Comparison of ENCODE assay signal across 9 cellular contexts in genomic region chr5:112146323-112146848, GRCh38.
A peak's percentile ranks its signal among the peaks of the same experiment; 100 is the strongest.
DNase-seq lines count a peak whose midpoint lies in the region; ATAC-seq and TF ChIP-seq lines count a peak whose summit lies in the region.
"Had no signal": no experiment of that assay in that cellular context is flagged by ENCODE, and none has a peak within 500 bp of the region (broad histone marks: within the 10 kb centered on the region; RNA-seq: fewer than 3 reads in every experiment).

No MANE protein-coding gene starts in this region.

- peaks cover 0 to 10% (median 0%) of the 10 kb centered on the region in 3 donors for H3K4me1 ChIP-seq in gastroesophageal sphincter
- H3K4me1 ChIP-seq in HAP-1, result peaks cover 9% of the 10 kb centered on the region
- no peaks in the 10 kb centered on the region for H3K4me1 ChIP-seq in prostate gland (replicated peaks)

- in situ Hi-C loops in HAP-1 (cut with MboI; ENCODE audit: low sequenced_read_pairs), result loop anchor here (25.0 kb wide), 1 partner anchor 984 kb away; no protein-coding TSS in a partner anchor

- H3K36me3 ChIP-seq in gastroesophageal sphincter (no peaks in the 10 kb centered on the region), HAP-1 (replicated peaks) (no peaks in the 10 kb centered on the region), prostate gland (no peaks in the 10 kb centered on the region)

- H3K4me3 ChIP-seq in gastroesophageal sphincter, result no peak overlapping the region
- H3K4me3 ChIP-seq in HAP-1, result no peak overlapping the region
- no peak overlapping the region for H3K4me3 ChIP-seq in prostate gland

- TF ChIP-seq EP300 in gastroesophageal sphincter (IDR thresholded peaks at IDR 0.05), result no peak

- H3K27ac ChIP-seq in gastroesophageal sphincter (peak overlapping the region in 2 of 4 donors; percentile 12 to 26), prostate gland (no peak overlapping the region)
- H3K27ac ChIP-seq: VCaP had no signal

- ATAC-seq in GM21515 (IDR thresholded peaks at IDR 0.05; ENCODE audit: unreplicated experiment), result peak; percentile 70
- ATAC-seq in HG03558 (IDR thresholded peaks at IDR 0.05; ENCODE audit: extremely low read depth, unreplicated experiment), result peak; percentile 51
- peak; percentile 86 for ATAC-seq in gastroesophageal sphincter

- DNase-seq in EL (peak; percentile 70), NCI-H187 treated with DMSO at 0.1 percent for 48 hours (lab: John Stamatoyannopoulos, UW) (no peak), HAP-1 (ENCODE audit: low spot score in 2 of 2) (no peak), ureter (ENCODE audit: low spot score) (no peak), prostate gland (ENCODE audit: low spot score) (no peak)

- WGBS in gastroesophageal sphincter (ENCODE audit: low coverage in 1 of 2), 2 donors, result 11 to 21% methylated on average over 5 of the region's 5 CpGs
- 48% methylated on average over 5 of the region's 5 CpGs for WGBS in prostate gland

- TF ChIP-seq POLR2A in gastroesophageal sphincter (IDR thresholded peaks at IDR 0.05), result no peak
- no peak for TF ChIP-seq POLR2A in prostate gland (IDR thresholded peaks at IDR 0.05)

- H3K27me3 ChIP-seq in gastroesophageal sphincter (no peaks in the 10 kb centered on the region), HAP-1 (ENCODE audit: low read depth) (no peaks in the 10 kb centered on the region), prostate gland (replicated peaks; ENCODE audit: insufficient read depth) (no peaks in the 10 kb centered on the region)

- TF ChIP-seq CTCF in gastroesophageal sphincter (IDR thresholded peaks at IDR 0.05) (no peak), prostate gland (IDR thresholded peaks at IDR 0.05) (no peak)

- no peaks in the 10 kb centered on the region for H3K9me3 ChIP-seq in gastroesophageal sphincter
- H3K9me3 ChIP-seq in HAP-1, result no peaks in the 10 kb centered on the region
- no peaks in the 10 kb centered on the region for H3K9me3 ChIP-seq in prostate gland

- intact Hi-C loops in prostate gland (cut with DNase I), result loop anchor here (2.0 to 10.0 kb wide), 4 partner anchors 392 to 989 kb away; partner anchors contain the start of gene NREP
